ENCODE assay signal across 8 cellular contexts in the genomic region with DNA sequence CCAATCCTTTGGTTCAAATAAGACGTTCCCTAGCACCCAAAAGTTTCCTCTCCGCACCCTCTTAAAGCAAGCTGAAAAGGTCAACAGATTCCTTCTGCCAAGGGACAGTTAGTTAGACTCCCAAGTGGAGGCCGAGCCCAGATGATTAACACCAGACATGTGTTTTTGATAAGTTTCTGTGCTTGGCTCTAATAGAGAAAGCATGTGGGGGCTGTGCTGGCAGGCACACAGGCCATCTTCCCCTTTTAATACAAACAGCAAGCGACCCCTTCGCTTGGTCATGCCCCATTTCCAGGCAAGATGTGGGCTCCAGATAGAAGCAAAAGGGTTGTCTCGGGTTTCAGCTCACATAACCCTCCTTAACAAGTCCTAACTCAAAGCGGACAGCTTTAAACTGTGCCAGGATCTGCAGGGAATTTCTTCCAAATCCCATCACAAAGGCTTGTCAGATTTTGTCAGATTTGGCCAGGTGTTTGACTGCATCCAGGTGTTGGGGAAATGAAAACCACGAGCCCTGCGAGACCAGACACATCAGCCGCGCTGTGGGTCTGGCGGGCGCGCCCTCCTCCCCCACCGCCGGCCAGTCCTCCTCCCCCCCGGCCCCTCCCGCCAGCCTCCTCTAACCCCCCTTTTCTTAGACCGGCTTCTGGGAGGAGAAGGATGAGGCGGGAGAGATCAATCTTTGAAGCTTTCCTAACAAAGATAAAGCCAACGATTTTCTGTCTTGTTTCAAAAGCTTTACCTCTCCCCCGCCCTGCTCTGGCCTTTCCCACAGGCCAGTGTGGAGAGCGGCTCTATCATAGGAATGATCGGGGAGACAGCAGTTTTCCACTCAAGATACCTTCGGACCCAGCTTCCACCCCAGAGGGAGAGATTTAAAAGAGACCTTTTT. TPM values are rescaled to one million over a fixed set of nuclear protein-coding genes. Genes with fewer than 3 reads are reported as not detected.
DNase-seq lines count a peak whose midpoint lies in the region; ATAC-seq lines count a peak whose summit lies in the region.

No MANE protein-coding gene starts in this region.

- H3K4me1 ChIP-seq in duodenal mucosa (ENCODE audit: control insufficient read depth in 1 of 2, insufficient read depth in 2 of 2, low read length in 2 of 2), result peaks cover 28 to 40% of the 10 kb centered on the region in 2 donors

- H3K27me3 ChIP-seq in duodenal mucosa (ENCODE audit: control insufficient read depth in 1 of 2, insufficient read depth in 2 of 2, low read length in 2 of 2), result no peaks in the 10 kb centered on the region

- no peaks in the 10 kb centered on the region for H3K9me3 ChIP-seq in duodenal mucosa (ENCODE audit: control insufficient read depth in 1 of 2, low read length in 2 of 2)

- peaks cover 0 to 8% of the 10 kb centered on the region in 2 donors for H3K36me3 ChIP-seq in duodenal mucosa (ENCODE audit: control insufficient read depth in 1 of 2, insufficient read depth in 2 of 2, low read length in 2 of 2)

- ATAC-seq in GM21576 (IDR thresholded peaks at IDR 0.05; ENCODE audit: unreplicated experiment) (no peak), GM18870 (IDR thresholded peaks at IDR 0.05; ENCODE audit: unreplicated experiment) (no peak), GM18907 (IDR thresholded peaks at IDR 0.05; ENCODE audit: unreplicated experiment) (no peak)

- H3K27ac ChIP-seq in duodenal mucosa (ENCODE audit: low read depth, low read length), result peak overlapping the region; percentile 37

- H3K4me3 ChIP-seq in duodenal mucosa (ENCODE audit: low read depth in 1 of 2, low read length in 2 of 2), result peak overlapping the region; percentile 41 to 94

- peak; percentile 72 for DNase-seq in GM03348 (ENCODE audit: low spot score)
- DNase-seq in NCI-H69 (lab: John Stamatoyannopoulos, UW), result peak; percentile 82
- DNase-seq in mucosa of gallbladder (ENCODE audit: low spot score), result peak; percentile 40
- no peak for DNase-seq in T1000 (lab: John Stamatoyannopoulos, UW)

- peak overlapping the region; percentile 23 to 54 for H3K9ac ChIP-seq in duodenal mucosa (ENCODE audit: low read depth in 1 of 2, low read length in 2 of 2)

RNA-seq across cellular contexts. Expression of a gene that starts 3.4 kb away (rescaled TPM):
- 54.1 TPM for total RNA-seq in mucosa of gallbladder
